In genomic region chr5:177361418-177362101, GRCh38 we compare ENCODE assay signal across 12 cellular contexts. TPM values are rescaled to one million over a fixed set of nuclear protein-coding genes. Genes with fewer than 3 reads are reported as not detected.
A peak's percentile ranks its signal among the peaks of the same experiment; 100 is the strongest.
DNase-seq lines count a peak whose midpoint lies in the region; ATAC-seq, FAIRE-seq and TF ChIP-seq lines count a peak whose summit lies in the region.
"Had no signal": no experiment of that assay in that cellular context is flagged by ENCODE, and none has a peak within 500 bp of the region (broad histone marks: within the 10 kb centered on the region; RNA-seq: fewer than 3 reads in every experiment).

No MANE protein-coding gene starts in this region.

- POLR2A ChIA-PET in HepG2 (lab: Yijun Ruan, JAX) = interaction anchor here (2.0 to 2.8 kb wide), 3 partner anchors 9 to 17 kb away, joined by 10 to 19 read pairs (median 16); partner anchors contain the start of gene LMAN2

- H3K4me1 ChIP-seq in HepG2 (ENCODE audit: insufficient read depth, low read length) = peaks cover 97% of the 10 kb centered on the region

- intact Hi-C loops in HepG2 (cut with micrococcal nuclease; ENCODE audit: unreplicated experiment) (no loop called here), sciatic nerve (cut with DNase I) (no loop called here)

- ATAC-seq in HepG2 = peak; percentile 41
- no peak for ATAC-seq in HG02938 (IDR thresholded peaks at IDR 0.05; ENCODE audit: unreplicated experiment)
- ATAC-seq in GM18867 (IDR thresholded peaks at IDR 0.05; ENCODE audit: unreplicated experiment) = no peak
- ATAC-seq in sciatic nerve = no peak
- ATAC-seq: Panc1 had no signal

- WGBS in HepG2 (ENCODE audit: low lambda C conversion rate) = 33% methylated on average over 5 of the region's 5 CpGs

- no peak for FAIRE-seq in HepG2 (lab: Jason Lieb, UNC)

- H3K4me3 ChIP-seq in SU-DHL-6 (ENCODE audit: insufficient read depth, low read length, poor library complexity, severe bottlenecking) = no peak overlapping the region
- no peak overlapping the region for H3K4me3 ChIP-seq in HepG2 (replicated peaks in 1 of 3; ENCODE audit: insufficient read depth in 1 of 3, low read depth in 2 of 3, low read length in 3 of 3)

- in situ Hi-C loops in HepG2 (cut with HindIII; ENCODE audit: extremely low pct_ligation_motif_present, low pct_unique_long_range_greater_than_20kb) = loop anchor here (5.0 to 25.0 kb wide), 2 partner anchors 49 to 824 kb away; partner anchors contain the start of genes CDHR2, MXD3 and RNF44

- H3K36me3 ChIP-seq in SU-DHL-6 (ENCODE audit: low read length) = no peaks in the 10 kb centered on the region
- no peaks in the 10 kb centered on the region for H3K36me3 ChIP-seq in HepG2 (replicated peaks in 1 of 2; ENCODE audit: control insufficient read depth in 1 of 2, insufficient read depth in 2 of 2, low read length in 2 of 2)

- peak; percentile 41 to 54 for DNase-seq in AML-193 (lab: John Stamatoyannopoulos, UW)
- DNase-seq in HepG2 (ENCODE audit: low spot score) = no peak
- DNase-seq in sciatic nerve (ENCODE audit: low spot score) = no peak
- DNase-seq in cortex of kidney (lab: John Stamatoyannopoulos, UW) = no peak
- DNase-seq: activated CD8-positive, alpha-beta memory T cell treated with anti-CD3 and anti-CD28 coated beads for 24 hours; NCI-H1092 treated with DMSO at 0.1 percent for 48 hours had no signal

- CTCF ChIA-PET in HepG2 (lab: Yijun Ruan, JAX; ENCODE audit: low intra/inter-chr PET ratio, low total read pairs) = interaction anchor here (1.0 kb wide), 1 partner anchor 49 kb away, joined by 3 read pairs; the partner anchor contains the start of gene MXD3

- peak overlapping the region; percentile 9; the same call in 1 of the 2 replicates for H3K9ac ChIP-seq in SU-DHL-6 (ENCODE audit: low read length)
- H3K9ac ChIP-seq in HepG2 (ENCODE audit: insufficient read depth, low read depth, low read length) = no peak overlapping the region

- TF ChIP-seq RAD21 in HepG2 (CRISPR knock-in tag; IDR thresholded peaks at IDR 0.05) = no peak

- no peaks in the 10 kb centered on the region for H3K79me2 ChIP-seq in SU-DHL-6 (ENCODE audit: insufficient read depth, low read length)
- H3K79me2 ChIP-seq in HepG2 (ENCODE audit: insufficient read depth, low read length) = no peaks in the 10 kb centered on the region

- H2AFZ ChIP-seq in SU-DHL-6 (ENCODE audit: low read depth, low read length, severe bottlenecking) (no peak overlapping the region), HepG2 (ENCODE audit: low read length) (no peak overlapping the region)

- H3K27ac ChIP-seq in SU-DHL-6 (ENCODE audit: low read depth, low read length) (peak overlapping the region; percentile 47; the same call in 1 of the 2 replicates), HepG2 (ENCODE audit: extremely low read length, insufficient read depth, low read length) (no peak overlapping the region)

- no peaks in the 10 kb centered on the region for H3K9me2 ChIP-seq in SU-DHL-6 (replicated peaks; ENCODE audit: insufficient read depth, low read length)

- H3K27me3 ChIP-seq in SU-DHL-6 (ENCODE audit: low read length) = no peaks in the 10 kb centered on the region
- H3K27me3 ChIP-seq in HepG2 (ENCODE audit: control insufficient read depth in 1 of 2, insufficient read depth in 2 of 2, low read length in 2 of 2) = peaks cover 0 to 23% of the 10 kb centered on the region in 2 experiments; a peak in 4 of 5 replicates

- BruUV-seq in HepG2 (replicated peaks; lab: Mats Ljungman, UMichigan) = no TSS peak

- H3F3A ChIP-seq in SU-DHL-6 (ENCODE audit: insufficient read depth) = peaks cover 15% of the 10 kb centered on the region

- H4K20me1 ChIP-seq in SU-DHL-6 (ENCODE audit: low read depth, low read length) (no peaks in the 10 kb centered on the region), HepG2 (ENCODE audit: insufficient read depth, low read length) (no peaks in the 10 kb centered on the region)

- 0 out of 2 replicates have a peak, but pooled peaks have one; percentile 11 for TF ChIP-seq CTCF in GM12874 (IDR thresholded peaks at IDR 0.05; ENCODE audit: insufficient read depth, low read depth, low read length)
- no peak for TF ChIP-seq CTCF in SU-DHL-6 (IDR thresholded peaks at IDR 0.05; ENCODE audit: insufficient read depth, low read length, poor library complexity, severe bottlenecking)
- no peak for TF ChIP-seq CTCF in HepG2 (CRISPR knock-in tag; IDR thresholded peaks at IDR 0.05)

- H3K4me2 ChIP-seq in SU-DHL-6 (ENCODE audit: low read depth, low read length, poor library complexity, severe bottlenecking) (no peak overlapping the region), HepG2 (ENCODE audit: low read depth, low read length) (peak overlapping the region; percentile 87)

- TF ChIP-seq POLR2A in HepG2 (IDR thresholded peaks at IDR 0.05; ENCODE audit: insufficient read depth in 1 of 2, low read depth in 2 of 2, low read length in 2 of 2) = no peak

- no peaks in the 10 kb centered on the region for H3K9me3 ChIP-seq in SU-DHL-6 (ENCODE audit: insufficient read depth, low read length)
- H3K9me3 ChIP-seq in HepG2 (ENCODE audit: low read length) = no peaks in the 10 kb centered on the region

- no peak for TF ChIP-seq EP300 in HepG2 (IDR thresholded peaks at IDR 0.05; ENCODE audit: low read depth in 2 of 2, low read length in 2 of 2)
- no peak for TF ChIP-seq EP300 in HepG2 (CRISPR knock-in tag; IDR thresholded peaks at IDR 0.05; ENCODE audit: borderline replicate concordance)

RNA-seq across cellular contexts. Expression of gene RGS14, which starts 3.8 kb away (rescaled TPM):
- total RNA-seq in HepG2 (2016; rRNA removed; fragmentation: Illumina TruSeq; extraction: Trizol) (10.7 and 11.1 TPM in 2 replicates), sciatic nerve (9.3 TPM)
- 15.3 and 15.8 TPM in 2 replicates for total RNA-seq in HepG2 (2016; cell fraction: cytosol; rRNA removed; fragmentation: Illumina TruSeq; extraction: Trizol; ENCODE audit: low read depth)
- 7.2 and 12.8 TPM in 2 replicates for total RNA-seq in HepG2 (2016; cell fraction: insoluble cytoplasmic fraction; rRNA removed; fragmentation: Illumina TruSeq; extraction: Trizol)
- total RNA-seq in HepG2 (2016; cell fraction: membrane; rRNA removed; fragmentation: Illumina TruSeq; extraction: Trizol) = 15.5 and 16.6 TPM in 2 replicates
- total RNA-seq in HepG2 (2016; cell fraction: nucleus; rRNA removed; fragmentation: Illumina TruSeq; extraction: Trizol) = 7.6 and 9.6 TPM in 2 replicates
- polyA plus RNA-seq in HepG2 (2011; rRNA removed) = 17.2 and 27.9 TPM in 2 replicates
- 20.3 and 35.1 TPM in 2 replicates for polyA plus RNA-seq in HepG2 (2011; cell fraction: cytosol; rRNA removed)
- polyA plus RNA-seq in HepG2 (2011; cell fraction: nucleus; rRNA removed) = 48.0 and 49.7 TPM in 2 replicates
- polyA plus RNA-seq in HepG2 (2012) = 9.3 and 16.2 TPM in 2 replicates
- polyA plus RNA-seq in HepG2 (2016; cell fraction: cytosol; fragmentation: Illumina TruSeq; extraction: Trizol; ENCODE audit: low read depth) = 11.0 and 13.5 TPM in 2 replicates
- polyA plus RNA-seq in HepG2 (2016; cell fraction: insoluble cytoplasmic fraction; fragmentation: Illumina TruSeq; extraction: Trizol; ENCODE audit: low read depth) = 14.8 and 16.5 TPM in 2 replicates
- 11.0 and 11.4 TPM in 2 replicates for polyA plus RNA-seq in HepG2 (2016; cell fraction: membrane; fragmentation: Illumina TruSeq; extraction: Trizol; ENCODE audit: low read depth)
- 19.6 TPM in 2 replicates for polyA plus RNA-seq in HepG2 (2016; cell fraction: nucleus; fragmentation: Illumina TruSeq; extraction: Trizol; ENCODE audit: insufficient read depth, low read depth)
- 0.82 and 20.7 TPM in 2 replicates for polyA minus RNA-seq in HepG2 (2011; rRNA and poly(A)+ RNA removed; ENCODE audit: low replicate concordance)
- polyA minus RNA-seq in HepG2 (2011; cell fraction: cytosol; rRNA and poly(A)+ RNA removed) = 7.2 and 9.7 TPM in 2 replicates
- 10.6 and 12.8 TPM in 2 replicates for polyA minus RNA-seq in HepG2 (2011; cell fraction: nucleus; rRNA and poly(A)+ RNA removed)

RNA-seq across cellular contexts. Expression of gene LMAN2, which starts 10.1 kb away (rescaled TPM):
- 94.5 and 191 TPM in 2 replicates for total RNA-seq in HepG2 (2016; rRNA removed; fragmentation: Illumina TruSeq; extraction: Trizol)
- 72.5 and 74.4 TPM in 2 replicates for total RNA-seq in HepG2 (2016; cell fraction: cytosol; rRNA removed; fragmentation: Illumina TruSeq; extraction: Trizol; ENCODE audit: low read depth)
- 86.8 and 210 TPM in 2 replicates for total RNA-seq in HepG2 (2016; cell fraction: insoluble cytoplasmic fraction; rRNA removed; fragmentation: Illumina TruSeq; extraction: Trizol)
- 109 and 128 TPM in 2 replicates for total RNA-seq in HepG2 (2016; cell fraction: membrane; rRNA removed; fragmentation: Illumina TruSeq; extraction: Trizol)
- total RNA-seq in HepG2 (2016; cell fraction: nucleus; rRNA removed; fragmentation: Illumina TruSeq; extraction: Trizol) = 152 and 179 TPM in 2 replicates
- polyA plus RNA-seq in HepG2 (2011; rRNA removed) = 193 and 197 TPM in 2 replicates
- polyA plus RNA-seq in HepG2 (2011; cell fraction: cytosol; rRNA removed) = 220 and 352 TPM in 2 replicates
- polyA plus RNA-seq in HepG2 (2011; cell fraction: nucleus; rRNA removed) = 256 and 281 TPM in 2 replicates
- 71.8 and 108 TPM in 2 replicates for polyA plus RNA-seq in HepG2 (2012)
- 82.2 and 93.0 TPM in 2 replicates for polyA plus RNA-seq in HepG2 (2016; cell fraction: cytosol; fragmentation: Illumina TruSeq; extraction: Trizol; ENCODE audit: low read depth)
- 90.8 and 112 TPM in 2 replicates for polyA plus RNA-seq in HepG2 (2016; cell fraction: insoluble cytoplasmic fraction; fragmentation: Illumina TruSeq; extraction: Trizol; ENCODE audit: low read depth)
- 103 and 135 TPM in 2 replicates for polyA plus RNA-seq in HepG2 (2016; cell fraction: membrane; fragmentation: Illumina TruSeq; extraction: Trizol; ENCODE audit: low read depth)
- 241 and 283 TPM in 2 replicates for polyA plus RNA-seq in HepG2 (2016; cell fraction: nucleus; fragmentation: Illumina TruSeq; extraction: Trizol; ENCODE audit: insufficient read depth, low read depth)
- 353 and 575 TPM in 2 replicates for polyA minus RNA-seq in HepG2 (2011; rRNA and poly(A)+ RNA removed; ENCODE audit: low replicate concordance)
- 147 and 182 TPM in 2 replicates for polyA minus RNA-seq in HepG2 (2011; cell fraction: cytosol; rRNA and poly(A)+ RNA removed)
- 87.0 and 96.2 TPM in 2 replicates for polyA minus RNA-seq in HepG2 (2011; cell fraction: nucleus; rRNA and poly(A)+ RNA removed)
- total RNA-seq in sciatic nerve = 70.0 TPM

RNA-seq across cellular contexts. Expression of gene SLC34A1, which starts 22.7 kb away (rescaled TPM):
- total RNA-seq in HepG2 (2016; rRNA removed; fragmentation: Illumina TruSeq; extraction: Trizol) (0.20 TPM in 1 of 2 replicates, not detected in the other), sciatic nerve (not detected)
- total RNA-seq in HepG2 (2016; cell fraction: cytosol; rRNA removed; fragmentation: Illumina TruSeq; extraction: Trizol; ENCODE audit: low read depth) = not detected in 2 replicates
- total RNA-seq in HepG2 (2016; cell fraction: insoluble cytoplasmic fraction; rRNA removed; fragmentation: Illumina TruSeq; extraction: Trizol) = not detected in 2 replicates
- not detected in 2 replicates for total RNA-seq in HepG2 (2016; cell fraction: membrane; rRNA removed; fragmentation: Illumina TruSeq; extraction: Trizol)
- total RNA-seq in HepG2 (2016; cell fraction: nucleus; rRNA removed; fragmentation: Illumina TruSeq; extraction: Trizol) = not detected in 2 replicates
- polyA plus RNA-seq in HepG2 (2011; rRNA removed) = 0.03 TPM in 2 replicates
- polyA plus RNA-seq in HepG2 (2011; cell fraction: cytosol; rRNA removed) = 0.03 TPM in 1 of 2 replicates, not detected in the other
- 0.21 and 0.24 TPM in 2 replicates for polyA plus RNA-seq in HepG2 (2011; cell fraction: nucleus; rRNA removed)
- not detected in 2 replicates for polyA plus RNA-seq in HepG2 (2012)
- polyA plus RNA-seq in HepG2 (2016; cell fraction: cytosol; fragmentation: Illumina TruSeq; extraction: Trizol; ENCODE audit: low read depth) = not detected in 2 replicates
- polyA plus RNA-seq in HepG2 (2016; cell fraction: insoluble cytoplasmic fraction; fragmentation: Illumina TruSeq; extraction: Trizol; ENCODE audit: low read depth) = not detected in 2 replicates
- polyA plus RNA-seq in HepG2 (2016; cell fraction: membrane; fragmentation: Illumina TruSeq; extraction: Trizol; ENCODE audit: low read depth) = not detected in 2 replicates
- not detected in 2 replicates for polyA plus RNA-seq in HepG2 (2016; cell fraction: nucleus; fragmentation: Illumina TruSeq; extraction: Trizol; ENCODE audit: insufficient read depth, low read depth)
- polyA minus RNA-seq in HepG2 (2011; rRNA and poly(A)+ RNA removed; ENCODE audit: low replicate concordance) = not detected in 2 replicates
- polyA minus RNA-seq in HepG2 (2011; cell fraction: cytosol; rRNA and poly(A)+ RNA removed) = 1.4 TPM in 1 of 2 replicates, not detected in the other
- not detected in 2 replicates for polyA minus RNA-seq in HepG2 (2011; cell fraction: nucleus; rRNA and poly(A)+ RNA removed)

RNA-seq across cellular contexts. Expression of gene PFN3, which starts 38.9 kb away (rescaled TPM):
- total RNA-seq in HepG2 (2016; rRNA removed; fragmentation: Illumina TruSeq; extraction: Trizol) = not detected in 2 replicates
- total RNA-seq in HepG2 (2016; cell fraction: cytosol; rRNA removed; fragmentation: Illumina TruSeq; extraction: Trizol; ENCODE audit: low read depth) = not detected in 2 replicates
- not detected in 2 replicates for total RNA-seq in HepG2 (2016; cell fraction: insoluble cytoplasmic fraction; rRNA removed; fragmentation: Illumina TruSeq; extraction: Trizol)
- not detected in 2 replicates for total RNA-seq in HepG2 (2016; cell fraction: membrane; rRNA removed; fragmentation: Illumina TruSeq; extraction: Trizol)
- not detected in 2 replicates for total RNA-seq in HepG2 (2016; cell fraction: nucleus; rRNA removed; fragmentation: Illumina TruSeq; extraction: Trizol)
- not detected in 2 replicates for polyA plus RNA-seq in HepG2 (2011; rRNA removed)
- polyA plus RNA-seq in HepG2 (2011; cell fraction: cytosol; rRNA removed) = not detected in 2 replicates
- polyA plus RNA-seq in HepG2 (2011; cell fraction: nucleus; rRNA removed) = not detected in 2 replicates
- polyA plus RNA-seq in HepG2 (2012) = not detected in 2 replicates
- polyA plus RNA-seq in HepG2 (2016; cell fraction: cytosol; fragmentation: Illumina TruSeq; extraction: Trizol; ENCODE audit: low read depth) = not detected in 2 replicates
- polyA plus RNA-seq in HepG2 (2016; cell fraction: insoluble cytoplasmic fraction; fragmentation: Illumina TruSeq; extraction: Trizol; ENCODE audit: low read depth) = not detected in 2 replicates
- not detected in 2 replicates for polyA plus RNA-seq in HepG2 (2016; cell fraction: membrane; fragmentation: Illumina TruSeq; extraction: Trizol; ENCODE audit: low read depth)
- not detected in 2 replicates for polyA plus RNA-seq in HepG2 (2016; cell fraction: nucleus; fragmentation: Illumina TruSeq; extraction: Trizol; ENCODE audit: insufficient read depth, low read depth)
- not detected in 2 replicates for polyA minus RNA-seq in HepG2 (2011; rRNA and poly(A)+ RNA removed; ENCODE audit: low replicate concordance)
- polyA minus RNA-seq in HepG2 (2011; cell fraction: cytosol; rRNA and poly(A)+ RNA removed) = not detected in 2 replicates
- polyA minus RNA-seq in HepG2 (2011; cell fraction: nucleus; rRNA and poly(A)+ RNA removed) = not detected in 2 replicates
- not detected for total RNA-seq in sciatic nerve
- polyA plus RNA-seq: keratinocyte had no signal

RNA-seq across cellular contexts. Expression of gene F12, which starts 47.8 kb away (rescaled TPM):
- total RNA-seq in HepG2 (2016; rRNA removed; fragmentation: Illumina TruSeq; extraction: Trizol) (1.3 and 3.0 TPM in 2 replicates), sciatic nerve (0.49 TPM)
- total RNA-seq in HepG2 (2016; cell fraction: cytosol; rRNA removed; fragmentation: Illumina TruSeq; extraction: Trizol; ENCODE audit: low read depth) = 1.9 and 3.1 TPM in 2 replicates
- total RNA-seq in HepG2 (2016; cell fraction: insoluble cytoplasmic fraction; rRNA removed; fragmentation: Illumina TruSeq; extraction: Trizol) = 1.4 and 3.6 TPM in 2 replicates
- 2.4 and 3.3 TPM in 2 replicates for total RNA-seq in HepG2 (2016; cell fraction: membrane; rRNA removed; fragmentation: Illumina TruSeq; extraction: Trizol)
- 2.3 and 3.0 TPM in 2 replicates for total RNA-seq in HepG2 (2016; cell fraction: nucleus; rRNA removed; fragmentation: Illumina TruSeq; extraction: Trizol)
- 2.5 and 3.1 TPM in 2 replicates for polyA plus RNA-seq in HepG2 (2011; rRNA removed)
- 1.5 and 3.0 TPM in 2 replicates for polyA plus RNA-seq in HepG2 (2011; cell fraction: cytosol; rRNA removed)
- polyA plus RNA-seq in HepG2 (2011; cell fraction: nucleus; rRNA removed) = 27.2 and 32.3 TPM in 2 replicates
- polyA plus RNA-seq in HepG2 (2012) = 3.6 and 10.3 TPM in 2 replicates
- 3.7 and 5.9 TPM in 2 replicates for polyA plus RNA-seq in HepG2 (2016; cell fraction: cytosol; fragmentation: Illumina TruSeq; extraction: Trizol; ENCODE audit: low read depth)
- 1.6 and 2.3 TPM in 2 replicates for polyA plus RNA-seq in HepG2 (2016; cell fraction: insoluble cytoplasmic fraction; fragmentation: Illumina TruSeq; extraction: Trizol; ENCODE audit: low read depth)
- polyA plus RNA-seq in HepG2 (2016; cell fraction: membrane; fragmentation: Illumina TruSeq; extraction: Trizol; ENCODE audit: low read depth) = 3.4 and 5.0 TPM in 2 replicates
- polyA plus RNA-seq in HepG2 (2016; cell fraction: nucleus; fragmentation: Illumina TruSeq; extraction: Trizol; ENCODE audit: insufficient read depth, low read depth) = 6.6 and 9.9 TPM in 2 replicates
- 2.5 and 2.6 TPM in 2 replicates for polyA minus RNA-seq in HepG2 (2011; rRNA and poly(A)+ RNA removed; ENCODE audit: low replicate concordance)
- 0.30 and 1.2 TPM in 2 replicates for polyA minus RNA-seq in HepG2 (2011; cell fraction: cytosol; rRNA and poly(A)+ RNA removed)
- polyA minus RNA-seq in HepG2 (2011; cell fraction: nucleus; rRNA and poly(A)+ RNA removed) = 1.0 and 1.7 TPM in 2 replicates

Comparison
In these comparisons a context has a peak if more than half of its experiments do, and no peak if none do; other contexts are left out.
1. DNase-seq: peak in AML-193 (2 of 2); none in HepG2 (single experiment), sciatic nerve (single experiment) and cortex of kidney (single experiment).